In genomic region chr5:148934895-148935400, GRCh38 we compare ENCODE assay signal across 1 cellular context.
TF ChIP-seq lines count a peak whose summit lies in the region.

No MANE protein-coding gene starts in this region.

TF ChIP-seq in H1, 55 proteins besides CTCF, POLR2A, EP300 and RAD21:
- TF ChIP-seq SP1 (IDR thresholded peaks at IDR 0.05; ENCODE audit: low read depth, low read length) (no peak), KDM5A (IDR thresholded peaks at IDR 0.05; ENCODE audit: low read length) (no peak), CHD1 (IDR thresholded peaks at IDR 0.05; ENCODE audit: low read depth, low read length) (no peak), NANOG (IDR thresholded peaks at IDR 0.05; ENCODE audit: insufficient read depth, low read depth, low read length, poor library complexity, severe bottlenecking) (no peak), CEBPB (IDR thresholded peaks at IDR 0.05; ENCODE audit: low read depth, low read length) (no peak), BACH1 (IDR thresholded peaks at IDR 0.05; ENCODE audit: low read length) (no peak), POLR2AphosphoS5 (IDR thresholded peaks at IDR 0.05; ENCODE audit: low read depth, low read length) (no peak), SIX5 (IDR thresholded peaks at IDR 0.05; ENCODE audit: low read depth, low read length) (no peak), TEAD4 (IDR thresholded peaks at IDR 0.05; ENCODE audit: low read depth, low read length) (no peak), TCF12 (IDR thresholded peaks at IDR 0.05; ENCODE audit: low read depth, low read length) (no peak), YY1 (IDR thresholded peaks at IDR 0.05; ENCODE audit: low read depth, low read length) (no peak)
